In the genomic region with DNA sequence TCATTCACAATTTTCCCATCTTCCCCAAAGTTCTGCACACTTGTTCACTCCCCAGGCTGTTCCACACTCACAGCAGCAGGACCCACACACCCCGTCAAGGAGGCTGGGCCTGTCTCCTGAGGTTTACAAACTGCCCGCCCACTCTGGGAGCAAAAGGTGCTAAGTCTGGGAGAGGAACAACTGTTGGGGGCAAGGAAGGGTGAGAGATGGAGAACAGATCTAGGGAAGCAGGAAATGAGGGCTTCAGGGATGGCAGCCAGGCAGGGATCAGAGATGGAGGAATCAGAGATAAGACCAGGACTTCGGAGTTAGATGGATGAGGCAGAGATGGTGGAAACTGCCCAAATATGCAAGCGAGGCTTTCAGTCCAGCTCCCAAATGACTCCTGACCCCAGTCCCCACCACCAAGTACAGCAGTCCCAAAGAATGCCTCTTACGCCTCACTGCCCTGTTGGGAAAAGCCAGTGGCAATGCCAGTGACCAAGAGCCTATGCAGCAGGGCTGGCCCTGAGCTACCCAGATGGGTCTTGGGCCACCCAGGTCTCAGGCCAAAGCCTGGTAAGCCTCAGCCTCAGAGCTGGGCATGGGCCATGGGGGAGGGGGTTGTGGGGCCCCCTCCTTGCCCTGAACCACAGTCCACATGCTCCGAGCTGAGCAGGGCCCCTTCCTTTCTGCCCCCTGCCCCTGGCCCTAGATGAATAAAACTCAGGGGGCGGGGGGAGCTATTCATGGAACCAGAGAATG, we compare ENCODE assay signal across 1 cellular context.
TF ChIP-seq lines count a peak whose summit lies in the region.

No MANE protein-coding gene starts in this region.

TF ChIP-seq in IMR-90, 13 proteins besides CTCF, POLR2A, EP300 and RAD21:
- no peak for TF ChIP-seq CEBPB (IDR thresholded peaks at IDR 0.05; ENCODE audit: low read depth, low read length)
TF ChIP-seq in IMR-90: peak in this region for 0.
